In genomic region chr4:41257901-41258300, GRCh38 we compare ENCODE assay signal across 7 cellular contexts. TPM values are rescaled to one million over a fixed set of nuclear protein-coding genes. Genes with fewer than 3 reads are reported as not detected.
DNase-seq lines count a peak whose midpoint lies in the region; ATAC-seq and TF ChIP-seq lines count a peak whose summit lies in the region.

No MANE protein-coding gene starts in this region.

- peaks cover 54% of the 10 kb centered on the region for H3K36me3 ChIP-seq in OCI-LY7 (ENCODE audit: insufficient read depth, low read length)
- H3K36me3 ChIP-seq in fibroblast of lung (ENCODE audit: control insufficient read depth, insufficient read depth, low read length): peaks cover 3% of the 10 kb centered on the region
- no peaks in the 10 kb centered on the region for H3K36me3 ChIP-seq in uterus

- TF ChIP-seq CTCF in GM12864 (IDR thresholded peaks at IDR 0.05; ENCODE audit: low read depth, low read length, missing control alignments) (no peak), OCI-LY7 (conservative IDR thresholded peaks at IDR 0.05; ENCODE audit: low read length) (no peak), fibroblast of lung (conservative IDR thresholded peaks at IDR 0.05 in 1 of 2, IDR thresholded peaks at IDR 0.05 in 1 of 2; ENCODE audit: low read depth in 1 of 2, low read length in 2 of 2) (no peak), uterus (IDR thresholded peaks at IDR 0.05) (no peak)

- intact Hi-C loops in OCI-LY7 (cut with micrococcal nuclease; ENCODE audit: unreplicated experiment) (no loop called here), uterus (cut with DNase I; ENCODE audit: low total_unique reads) (no loop called here)

- POLR2A ChIA-PET in OCI-LY7 (lab: Charles Lee): interaction anchor here (0.6 to 3.0 kb wide), 10 partner anchors 15 to 1049 kb away, joined by 3 to 13 read pairs (median 3); no protein-coding TSS in a partner anchor

- BruUV-seq in OCI-LY7 (replicated peaks; lab: Mats Ljungman, UMichigan): no TSS peak

- H3K4me1 ChIP-seq in OCI-LY7 (ENCODE audit: insufficient read depth, low read length, poor library complexity, severe bottlenecking) (peaks cover 32% of the 10 kb centered on the region), fibroblast of lung (ENCODE audit: control insufficient read depth, extremely low read depth, insufficient read depth, low read length) (no peaks in the 10 kb centered on the region), uterus (peaks cover 0 to 9% of the 10 kb centered on the region in 2 donors)

- TF ChIP-seq POLR2A in uterus (IDR thresholded peaks at IDR 0.05): no peak

- ATAC-seq in HG02840 (IDR thresholded peaks at IDR 0.05; ENCODE audit: low FRiP score, unreplicated experiment): no peak

- H3K9ac ChIP-seq in fibroblast of lung (ENCODE audit: insufficient read depth, low read length): peak overlapping the region; percentile 67

- H4K20me1 ChIP-seq in OCI-LY7 (ENCODE audit: insufficient read depth, low read length) (peaks cover 16% of the 10 kb centered on the region; the same call in 1 of the 2 replicates), fibroblast of lung (ENCODE audit: control insufficient read depth, extremely low read depth, insufficient read depth, low read length) (no peaks in the 10 kb centered on the region)

- H3K4me2 ChIP-seq in OCI-LY7 (ENCODE audit: low read length): peak overlapping the region; percentile 91
- peak overlapping the region; percentile 82 for H3K4me2 ChIP-seq in fibroblast of lung (ENCODE audit: extremely low read depth, insufficient read depth, low read length)

- H2AFZ ChIP-seq in OCI-LY7 (ENCODE audit: low read length) (no peak overlapping the region; the same call in 1 of the 2 replicates), fibroblast of lung (ENCODE audit: low read length) (no peak overlapping the region)

- H3K9me2 ChIP-seq in OCI-LY7 (ENCODE audit: insufficient read depth, low read length): no peaks in the 10 kb centered on the region

- peaks cover 4% of the 10 kb centered on the region for H3K27me3 ChIP-seq in fibroblast of lung (ENCODE audit: control insufficient read depth, insufficient read depth, low read length)
- peaks cover 0 to 6% of the 10 kb centered on the region in 2 donors for H3K27me3 ChIP-seq in uterus

- DNase-seq in GM12864 (ENCODE audit: low read depth) (no peak), OCI-LY7 (ENCODE audit: low spot score) (no peak), fibroblast of lung (ENCODE audit: low read depth in 2 of 2) (peak in 1 of 2 donors; percentile 4), putamen (ENCODE audit: low spot score) (peak; percentile 10), NCI-H774 (lab: John Stamatoyannopoulos, UW) (no peak), uterus (no peak)

- H3K4me3 ChIP-seq in GM12864 (ENCODE audit: low read depth, low read length) (peak overlapping the region; percentile 87), OCI-LY7 (ENCODE audit: low read depth, low read length, poor library complexity, severe bottlenecking) (peak overlapping the region; percentile 90), fibroblast of lung (replicated peaks in 1 of 4; ENCODE audit: control extremely low read depth in 1 of 4, insufficient read depth in 1 of 4, low read depth in 3 of 4, low read length in 4 of 4) (peak overlapping the region; percentile 62 to 78 (median 72)), uterus (peak overlapping the region in 1 of 2 donors; percentile 43)

- H3K79me2 ChIP-seq in OCI-LY7 (ENCODE audit: insufficient read depth, low read depth, low read length): peaks cover 26% of the 10 kb centered on the region
- peaks cover 2% of the 10 kb centered on the region for H3K79me2 ChIP-seq in fibroblast of lung (ENCODE audit: control insufficient read depth, insufficient read depth, low read length)

- no peak overlapping the region for H3K27ac ChIP-seq in OCI-LY7 (ENCODE audit: low read depth, low read length, poor library complexity, severe bottlenecking)
- no peak overlapping the region for H3K27ac ChIP-seq in fibroblast of lung (ENCODE audit: insufficient read depth, low read length)
- H3K27ac ChIP-seq in uterus: no peak overlapping the region

- CTCF ChIA-PET in OCI-LY7 (lab: Charles Lee; ENCODE audit: unreplicated experiment): no interaction called here

- H3K9me3 ChIP-seq in OCI-LY7 (ENCODE audit: low read length): no peaks in the 10 kb centered on the region
- H3K9me3 ChIP-seq in fibroblast of lung (ENCODE audit: control insufficient read depth, insufficient read depth, low read depth, low read length): no peaks in the 10 kb centered on the region
- no peaks in the 10 kb centered on the region for H3K9me3 ChIP-seq in uterus

RNA-seq across cellular contexts. Expression of gene UCHL1, which starts 1.2 kb away (rescaled TPM):
- 409 and 430 TPM in 2 replicates for total RNA-seq in OCI-LY7 (2014; rRNA removed; shearing (Covaris generic))
- 375 and 432 TPM in 2 replicates for total RNA-seq in OCI-LY7 (2022)
- total RNA-seq in fibroblast of lung: 282 and 397 TPM in 2 replicates
- 491 and 961 TPM in 2 replicates for polyA plus RNA-seq in fibroblast of lung
- polyA plus RNA-seq in fibroblast of lung (2012): 230 and 415 TPM in 2 replicates
- 111 and 182 TPM in 2 replicates for polyA minus RNA-seq in fibroblast of lung (ENCODE audit: low replicate concordance)
- 10 to 100 TPM in 3 of 4 donors, 1 to 10 TPM in 1; 3.5 to 81.4 (median 46.4) TPM for total RNA-seq in uterus

RNA-seq across cellular contexts. Expression of gene APBB2, which starts 43.6 kb away (rescaled TPM):
- 47.4 and 66.4 TPM in 2 replicates for total RNA-seq in OCI-LY7 (2014; rRNA removed; shearing (Covaris generic))
- total RNA-seq in OCI-LY7 (2022) (88.5 and 89.8 TPM in 2 replicates), fibroblast of lung (18.7 and 25.1 TPM in 2 replicates), uterus (100 to 1,000 TPM in 2 of 4 donors, 10 to 100 TPM in 2; 32.4 to 133 (median 92.1) TPM)
- polyA plus RNA-seq in fibroblast of lung: 29.8 and 39.8 TPM in 2 replicates
- 17.2 and 18.2 TPM in 2 replicates for polyA plus RNA-seq in fibroblast of lung (2012)
- 46.6 and 52.9 TPM in 2 replicates for polyA minus RNA-seq in fibroblast of lung (ENCODE audit: low replicate concordance)
